In the genomic region with DNA sequence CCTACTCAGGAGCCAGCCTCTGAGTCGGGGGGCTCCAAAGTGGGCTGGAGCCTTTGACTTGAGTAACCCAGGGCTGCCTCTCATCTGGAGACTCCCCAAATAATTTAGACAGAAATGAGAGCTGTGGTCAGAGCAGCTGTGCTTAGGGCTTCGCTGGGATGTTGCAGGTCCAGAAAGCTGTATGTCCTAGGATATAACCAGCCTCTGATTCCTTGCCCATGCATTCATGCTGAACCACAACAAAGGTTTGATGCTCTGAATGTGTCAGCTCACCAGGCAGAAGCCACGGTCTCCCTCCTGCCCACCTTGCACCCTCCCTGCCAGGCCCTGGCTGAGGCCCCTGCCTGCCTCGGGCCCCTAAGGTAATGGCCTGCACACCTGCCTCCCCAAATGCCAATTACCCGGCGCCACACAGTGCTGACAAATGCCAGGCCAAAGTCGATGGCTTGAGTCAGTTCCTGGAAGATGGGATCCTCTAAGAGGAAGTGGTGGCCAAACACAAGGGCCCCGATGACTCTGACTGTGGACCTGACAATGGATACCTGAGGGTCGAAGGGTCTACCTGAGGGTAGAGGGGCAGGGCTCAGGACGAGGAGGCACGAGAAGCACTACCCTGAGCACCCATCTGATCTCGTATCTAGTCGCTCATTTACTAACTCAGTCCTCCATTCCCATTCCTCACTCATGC, we compare ENCODE assay signal across 25 cellular contexts.
"Had no signal": no experiment of that assay in that cellular context is flagged by ENCODE, and none has a peak within 500 bp of the region (broad histone marks: within the 10 kb centered on the region; RNA-seq: fewer than 3 reads in every experiment).

No MANE protein-coding gene starts in this region.

- H3K27me3 ChIP-seq: left lung, neural progenitor cell, right atrium auricular region, sigmoid colon, tibial nerve, upper lobe of left lung had no signal

- H3K4me2 ChIP-seq: neural progenitor cell had no signal

- DNase-seq: cortex of kidney; effector memory CD8-positive, alpha-beta T cell; erythroblast; esophagus squamous epithelium; foreskin melanocyte; kidney; left cardiac atrium; left lung; mesenchymal stem cell; mucosa of descending colon; naive thymus-derived CD4-positive, alpha-beta T cell; nucleus accumbens; sigmoid colon; spleen; stimulated activated CD4-positive, alpha-beta T cell treated with anti-CD3 and anti-CD28 coated beads, Interleukin-4, amount 100 ng/mL, for 4 hours had no signal

- ATAC-seq: effector memory CD8-positive, alpha-beta T cell; left lung; mucosa of descending colon; naive thymus-derived CD4-positive, alpha-beta T cell; stimulated activated memory B cell treated with anti-CD40 and anti-IgM and Interleukin-4, amounts not matched to agents 10 μg/mL and 1 μg/mL and 100 μg/mL, for 72 hours had no signal

- H3K9ac ChIP-seq: neural progenitor cell had no signal

- H3K4me1 ChIP-seq: esophagus squamous epithelium, left lung, neural progenitor cell, prostate gland, right atrium auricular region, sigmoid colon, spleen, tibial nerve, upper lobe of left lung had no signal

- H2AFZ ChIP-seq: neural progenitor cell had no signal

- H3K36me3 ChIP-seq: esophagus squamous epithelium, left lung, neural progenitor cell, prostate gland, right atrium auricular region, sigmoid colon, spleen, thoracic aorta, tibial nerve, upper lobe of left lung had no signal

- FAIRE-seq: endometrium, kidney, urothelium cell line had no signal

- H3K27ac ChIP-seq: esophagus squamous epithelium, left lung, neural progenitor cell, prostate gland, right atrium auricular region, sigmoid colon, skin epidermis, spleen, thoracic aorta, tibial nerve, upper lobe of left lung had no signal

- H3K4me3 ChIP-seq: esophagus squamous epithelium, left lung, mucosa of descending colon, neural progenitor cell, prostate gland, right atrium auricular region, sigmoid colon, skin epidermis, spleen, thoracic aorta, tibial nerve, upper lobe of left lung had no signal

- H3K9me3 ChIP-seq: esophagus squamous epithelium, left lung, mucosa of descending colon, prostate gland, right atrium auricular region, sigmoid colon, spleen, thoracic aorta, tibial nerve, upper lobe of left lung had no signal
